28 cellular contexts compared by ENCODE assay signal in genomic region chr6:24827970-24828369, GRCh38. TPM values are rescaled to one million over a fixed set of nuclear protein-coding genes. Genes with fewer than 3 reads are reported as not detected.
DNase-seq lines count a peak whose midpoint lies in the region; ATAC-seq and TF ChIP-seq lines count a peak whose summit lies in the region.
"Had no signal": no experiment of that assay in that cellular context is flagged by ENCODE, and none has a peak within 500 bp of the region (broad histone marks: within the 10 kb centered on the region; RNA-seq: fewer than 3 reads in every experiment).

No MANE protein-coding gene starts in this region.

- CTCF ChIA-PET in activated CD4-positive, alpha-beta T cell treated with anti-CD3 and anti-CD28 coated beads, Interleukin-2, amount 10 ng/mL, durations not matched to agents 7 days and 5 days (lab: Charles Lee): no interaction called here
- CTCF ChIA-PET in CD8-positive, alpha-beta memory T cell (lab: Charles Lee): interaction anchor here (1.2 kb wide), 2 partner anchors 28 to 190 kb away, joined by 3 to 4 read pairs; no protein-coding TSS in a partner anchor

- POLR2A ChIA-PET in activated CD4-positive, alpha-beta T cell treated with anti-CD3 and anti-CD28 coated beads, Interleukin-2, amount 10 ng/mL, durations not matched to agents 7 days and 5 days (lab: Charles Lee): no interaction called here
- POLR2A ChIA-PET in CD8-positive, alpha-beta memory T cell (lab: Charles Lee): interaction anchor here (0.6 kb wide), 1 partner anchor 204 kb away, joined by 3 read pairs; no protein-coding TSS in a partner anchor

- H3K4me1 Mint-ChIP-seq in activated CD4-positive, alpha-beta T cell treated with anti-CD3 and anti-CD28 coated beads, Interleukin-2, amount 10 ng/mL, durations not matched to agents 7 days and 5 days: peaks cover 5% of the 10 kb centered on the region
- peaks cover 24 to 42% (median 35%) of the 10 kb centered on the region in 3 donors for H3K4me1 Mint-ChIP-seq in CD8-positive, alpha-beta memory T cell
- no peaks in the 10 kb centered on the region for H3K4me1 Mint-ChIP-seq in activated T-helper 17 cell treated with anti-CD3 and anti-CD28 coated beads, Interleukin-2, amount 50 U/mL, for 72 hours
- H3K4me1 Mint-ChIP-seq in natural killer cell: peaks cover 24 to 32% of the 10 kb centered on the region in 2 donors
- H3K4me1 Mint-ChIP-seq: activated B cell treated with CpG ODN at 0.5 μM for 24 hours had no signal

- H3K27ac Mint-ChIP-seq in activated CD4-positive, alpha-beta T cell treated with anti-CD3 and anti-CD28 coated beads, Interleukin-2, amount 10 ng/mL, durations not matched to agents 7 days and 5 days: peak overlapping the region; percentile 57
- peak overlapping the region in 5 of 8 donors; percentile 21 to 79 (median 68) for H3K27ac Mint-ChIP-seq in CD8-positive, alpha-beta memory T cell
- peak overlapping the region; percentile 76 for H3K27ac Mint-ChIP-seq in activated T-helper 17 cell treated with anti-CD3 and anti-CD28 coated beads, Interleukin-2, amount 50 U/mL, for 72 hours
- H3K27ac Mint-ChIP-seq in natural killer cell: peak overlapping the region; percentile 51 to 78
- H3K27ac Mint-ChIP-seq: nephron progenitor cell had no signal

- H3K27ac ChIP-seq in CD8-positive, alpha-beta memory T cell (ENCODE audit: low read depth, low read length): no peak overlapping the region
- H3K27ac ChIP-seq: A549, heart left ventricle, parathyroid adenoma had no signal

- no peaks in the 10 kb centered on the region for H3K27me3 ChIP-seq in CD8-positive, alpha-beta memory T cell (ENCODE audit: insufficient read depth, low read length, poor library complexity, severe bottlenecking)
- H3K27me3 ChIP-seq: BE2C, heart left ventricle had no signal

- H3K4me3 Mint-ChIP-seq in activated CD4-positive, alpha-beta T cell treated with anti-CD3 and anti-CD28 coated beads, Interleukin-2, amount 10 ng/mL, durations not matched to agents 7 days and 5 days: no peak overlapping the region
- no peak overlapping the region for H3K4me3 Mint-ChIP-seq in CD8-positive, alpha-beta memory T cell
- no peak overlapping the region for H3K4me3 Mint-ChIP-seq in activated T-helper 17 cell treated with anti-CD3 and anti-CD28 coated beads, Interleukin-2, amount 50 U/mL, for 72 hours
- no peak overlapping the region for H3K4me3 Mint-ChIP-seq in natural killer cell
- H3K4me3 Mint-ChIP-seq: activated B cell treated with CpG ODN at 0.5 μM for 24 hours; activated T-helper 1 cell treated with anti-CD3 and anti-CD28 coated beads, Interleukin-12 subunit alpha, Interleukin-12 subunit beta, Interleukin-2, Interleukin-4 antibody, amounts not matched to agents 30 ng/mL and 10 ng/mL and 1 ng/mL, durations not matched to agents 14 hours and 24 hours and 36 hours; nephron progenitor cell; T-helper 2 cell treated with Interferon-gamma antibody and Interleukin-4, amounts not matched to agents 5 μg/mL and 100 μg/mL, for 36 hours had no signal

- H3K36me3 Mint-ChIP-seq in activated CD4-positive, alpha-beta T cell treated with anti-CD3 and anti-CD28 coated beads, Interleukin-2, amount 10 ng/mL, durations not matched to agents 7 days and 5 days (ENCODE audit: low read depth): peaks cover 80% of the 10 kb centered on the region
- H3K36me3 Mint-ChIP-seq in CD8-positive, alpha-beta memory T cell: peaks cover 15 to 97% (median 30%) of the 10 kb centered on the region in 3 donors
- H3K36me3 Mint-ChIP-seq in activated T-helper 17 cell treated with anti-CD3 and anti-CD28 coated beads, Interleukin-2, amount 50 U/mL, for 72 hours (ENCODE audit: low read depth): peaks cover 100% of the 10 kb centered on the region
- peaks cover 26% of the 10 kb centered on the region for H3K36me3 Mint-ChIP-seq in natural killer cell

- peaks cover 10% of the 10 kb centered on the region for H3K4me1 ChIP-seq in CD8-positive, alpha-beta memory T cell (ENCODE audit: insufficient read depth, low read length)
- H3K4me1 ChIP-seq: A549, heart left ventricle, parathyroid adenoma had no signal

- H3K36me3 ChIP-seq in CD8-positive, alpha-beta memory T cell (ENCODE audit: insufficient read depth, low read length): peaks cover 86% of the 10 kb centered on the region
- H3K36me3 ChIP-seq: BE2C had no signal

- no peak for TF ChIP-seq CTCF in natural killer cell (IDR thresholded peaks at IDR 0.05)

- ATAC-seq in activated T-helper 17 cell treated with anti-CD3 and anti-CD28 coated beads, Interleukin-2, amount 50 U/mL, for 72 hours (replicated peaks): no peak
- ATAC-seq in natural killer cell (no peak), GM21423 (IDR thresholded peaks at IDR 0.05; ENCODE audit: unreplicated experiment) (no peak)
- ATAC-seq: heart left ventricle, left colon, right cardiac atrium had no signal

- H3K9me3 Mint-ChIP-seq in activated CD4-positive, alpha-beta T cell treated with anti-CD3 and anti-CD28 coated beads, Interleukin-2, amount 10 ng/mL, durations not matched to agents 7 days and 5 days: no peaks in the 10 kb centered on the region
- no peaks in the 10 kb centered on the region for H3K9me3 Mint-ChIP-seq in CD8-positive, alpha-beta memory T cell
- H3K9me3 Mint-ChIP-seq in activated T-helper 17 cell treated with anti-CD3 and anti-CD28 coated beads, Interleukin-2, amount 50 U/mL, for 72 hours: no peaks in the 10 kb centered on the region
- no peaks in the 10 kb centered on the region for H3K9me3 Mint-ChIP-seq in natural killer cell
- H3K9me3 Mint-ChIP-seq: activated B cell treated with CpG ODN at 0.5 μM for 24 hours; activated T-helper 1 cell treated with anti-CD3 and anti-CD28 coated beads, Interleukin-12 subunit alpha, Interleukin-12 subunit beta, Interleukin-2, Interleukin-4 antibody, amounts not matched to agents 30 ng/mL and 10 ng/mL and 1 ng/mL, durations not matched to agents 14 hours and 24 hours and 36 hours; nephron progenitor cell; T-helper 2 cell treated with Interferon-gamma antibody and Interleukin-4, amounts not matched to agents 5 μg/mL and 100 μg/mL, for 36 hours had no signal

- H3K9me3 ChIP-seq in CD8-positive, alpha-beta memory T cell (ENCODE audit: low read length): no peaks in the 10 kb centered on the region
- H3K9me3 ChIP-seq: A549, BE2C, heart left ventricle had no signal

- no peak overlapping the region for H3K4me3 ChIP-seq in CD8-positive, alpha-beta memory T cell (ENCODE audit: low read length)
- H3K4me3 ChIP-seq: A549, heart left ventricle had no signal

- intact Hi-C loops in natural killer cell (cut with micrococcal nuclease): no loop called here

- no peak for DNase-seq in activated CD4-positive, alpha-beta T cell treated with anti-CD3 and anti-CD28 coated beads, Interleukin-2, amount 10 ng/mL, durations not matched to agents 7 days and 5 days
- DNase-seq in activated CD4-positive, alpha-beta T cell treated with anti-CD3 and anti-CD28 coated beads for 48 hours: no peak
- no peak for DNase-seq in CD8-positive, alpha-beta memory T cell
- DNase-seq in natural killer cell (no peak), activated gamma-delta T cell treated with Interleukin-2 at 50 U/mL for 16 hours (no peak), COLO829 (ENCODE audit: low spot score) (no peak)
- DNase-seq: activated B cell treated with CpG ODN at 0.5 μM for 24 hours; amygdala; BE2C; heart left ventricle; left colon; NCI-H1417 treated with DMSO at 0.1 percent for 48 hours; NCI-H2107; NCI-H524; nephron progenitor cell; right cardiac atrium; stimulated activated CD4-positive, alpha-beta T cell treated with anti-CD3 and anti-CD28 coated beads, Interleukin-12 subunit alpha, Interleukin-12 subunit beta, amount 100 ng/mL, for 4 hours had no signal

- H3K27me3 Mint-ChIP-seq in activated CD4-positive, alpha-beta T cell treated with anti-CD3 and anti-CD28 coated beads, Interleukin-2, amount 10 ng/mL, durations not matched to agents 7 days and 5 days: no peaks in the 10 kb centered on the region
- peaks cover 0 to 2% of the 10 kb centered on the region in 2 donors for H3K27me3 Mint-ChIP-seq in CD8-positive, alpha-beta memory T cell
- no peaks in the 10 kb centered on the region for H3K27me3 Mint-ChIP-seq in activated T-helper 17 cell treated with anti-CD3 and anti-CD28 coated beads, Interleukin-2, amount 50 U/mL, for 72 hours
- H3K27me3 Mint-ChIP-seq in natural killer cell (ENCODE audit: low read depth in 2 of 2): no peaks in the 10 kb centered on the region
- H3K27me3 Mint-ChIP-seq: activated B cell treated with CpG ODN at 0.5 μM for 24 hours had no signal

RNA-seq across cellular contexts. Expression of gene ARMH2, which starts 29.3 kb away (rescaled TPM):
- total RNA-seq in activated CD4-positive, alpha-beta T cell treated with anti-CD3 and anti-CD28 coated beads, Interleukin-2, amount 10 ng/mL, durations not matched to agents 7 days and 5 days: 1 to 10 TPM; 1.8 to 2.3 TPM
- total RNA-seq in CD8-positive, alpha-beta memory T cell: under 1 TPM in 1 of 2 experiments, not detected in 1; 0.55 TPM
- 0.78 TPM for polyA plus RNA-seq in CD8-positive, alpha-beta memory T cell
- under 1 TPM; 0.43 to 0.45 TPM for total RNA-seq in activated T-helper 17 cell treated with anti-CD3 and anti-CD28 coated beads, Interleukin-2, amount 50 U/mL, for 72 hours
- 1 to 10 TPM in 2 of 3 donors, under 1 TPM in 1; 0.68 to 3.0 (median 1.2) TPM for total RNA-seq in natural killer cell
- total RNA-seq: activated CD8-positive, alpha-beta memory T cell treated with anti-CD3 and anti-CD28 coated beads for 36 hours; activated T-helper 1 cell treated with anti-CD3 and anti-CD28 coated beads, Interleukin-12 subunit alpha, Interleukin-12 subunit beta, Interleukin-2, Interleukin-4 antibody, amounts not matched to agents 30 ng/mL and 10 ng/mL and 1 ng/mL, durations not matched to agents 14 hours and 24 hours and 36 hours; dermis microvascular lymphatic vessel endothelial cell; H4; heart left ventricle; left colon; M059J; right cardiac atrium; RPMI7951 had no signal
- polyA plus RNA-seq: A549, heart left ventricle, right cardiac atrium had no signal

RNA-seq across cellular contexts. Expression of gene GMNN, which starts 53.2 kb away (rescaled TPM):
- 10 to 100 TPM; 63.2 to 70.3 TPM for total RNA-seq in activated CD4-positive, alpha-beta T cell treated with anti-CD3 and anti-CD28 coated beads, Interleukin-2, amount 10 ng/mL, durations not matched to agents 7 days and 5 days
- 10 to 100 TPM; 65.8 to 67.0 TPM for total RNA-seq in CD8-positive, alpha-beta memory T cell
- polyA plus RNA-seq in CD8-positive, alpha-beta memory T cell: 6.8 TPM
- 10 to 100 TPM; 61.3 to 80.4 TPM for total RNA-seq in activated T-helper 17 cell treated with anti-CD3 and anti-CD28 coated beads, Interleukin-2, amount 50 U/mL, for 72 hours
- total RNA-seq in natural killer cell: 10 to 100 TPM; 11.0 to 23.7 (median 17.8) TPM
